Comparison of ENCODE assay signal across 34 cellular contexts in the genomic region with DNA sequence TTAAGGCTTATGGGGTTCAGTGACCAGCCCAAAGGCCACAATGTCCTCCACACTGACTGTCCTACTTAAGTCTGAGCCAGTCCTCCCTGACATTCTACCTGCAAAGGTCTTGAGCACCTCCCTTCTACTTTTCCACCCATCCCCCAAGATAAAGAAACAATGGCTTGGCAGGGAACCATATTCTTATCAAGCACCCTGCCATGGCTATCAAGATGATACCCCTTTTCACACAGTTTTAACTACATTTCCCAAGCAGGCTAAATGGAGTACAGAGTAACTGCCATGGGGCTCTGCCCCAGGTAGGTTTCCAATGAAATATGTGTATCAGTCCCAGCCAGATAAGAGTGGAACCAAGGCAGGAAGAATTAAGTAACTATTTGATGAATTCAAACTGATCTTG.
"Had no signal": no experiment of that assay in that cellular context is flagged by ENCODE, and none has a peak within 500 bp of the region (broad histone marks: within the 10 kb centered on the region; RNA-seq: fewer than 3 reads in every experiment).

No MANE protein-coding gene starts in this region.

- H3K9me3 ChIP-seq: MG63 had no signal

- H3K36me3 ChIP-seq: MG63 had no signal

- H3K4me3 ChIP-seq: MG63 had no signal

- DNase-seq: Karpas-422, Kasumi-1, MG63, MM.1S, MV-4-11, NCI-H1048, NCI-H1092, NCI-H1092 treated with DMSO at 0.1 percent for 48 hours, NCI-H1105, NCI-H1105 treated with DMSO at 0.1 percent for 48 hours, NCI-H1417, NCI-H1417 treated with DMSO at 0.1 percent for 48 hours, NCI-H1436, NCI-H1436 treated with DMSO at 0.1 percent for 48 hours, NCI-H146, NCI-H1694, NCI-H1694 treated with DMSO at 0.1 percent for 48 hours, NCI-H187, NCI-H187 treated with DMSO at 0.1 percent for 48 hours, NCI-H1930, NCI-H2029, NCI-H2029 treated with DMSO at 0.1 percent for 48 hours, NCI-H2081, NCI-H2081 treated with DMSO at 0.1 percent for 48 hours, NCI-H2107, NCI-H2171, NCI-H2171 treated with DMSO at 0.1 percent for 48 hours, NCI-H2227 treated with DMSO at 0.1 percent for 48 hours, NCI-H226, NCI-H345, NCI-H446, NCI-H446 treated with DMSO at 0.1 percent for 48 hours, NCI-H510A, NCI-H510A treated with DMSO at 0.1 percent for 48 hours had no signal

- H3K27me3 ChIP-seq: MG63 had no signal
